10 cellular contexts compared by ENCODE assay signal in the genomic region with DNA sequence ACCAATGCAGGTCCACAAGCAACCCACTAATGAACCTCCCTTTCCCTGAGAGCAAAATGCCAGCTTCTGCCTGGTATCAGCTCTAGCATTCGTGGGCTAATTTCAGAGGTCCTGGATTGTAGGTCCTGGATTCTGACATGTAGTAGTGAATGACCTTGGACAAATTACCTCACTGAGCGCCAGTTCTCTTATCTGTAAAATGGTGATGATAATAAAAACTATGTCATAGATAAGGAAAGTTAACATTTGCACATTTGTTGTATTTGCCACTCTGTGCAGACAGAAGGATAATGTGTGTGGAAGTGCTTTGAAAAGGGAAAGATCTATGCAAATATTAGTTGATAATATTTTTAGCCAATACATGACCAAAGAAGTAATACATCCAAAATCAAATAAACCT. TPM values are rescaled to one million over a fixed set of nuclear protein-coding genes. Genes with fewer than 3 reads are reported as not detected.
DNase-seq lines count a peak whose midpoint lies in the region; ATAC-seq, FAIRE-seq and TF ChIP-seq lines count a peak whose summit lies in the region.
"Had no signal": no experiment of that assay in that cellular context is flagged by ENCODE, and none has a peak within 500 bp of the region (broad histone marks: within the 10 kb centered on the region; RNA-seq: fewer than 3 reads in every experiment).

No MANE protein-coding gene starts in this region.

- H3K36me3 Mint-ChIP-seq in activated CD4-positive, alpha-beta memory T cell treated with anti-CD3 and anti-CD28 coated beads for 36 hours = no peaks in the 10 kb centered on the region
- H3K36me3 Mint-ChIP-seq in osteocyte (ENCODE audit: unreplicated experiment) = no peaks in the 10 kb centered on the region

- H2AFZ ChIP-seq in keratinocyte (ENCODE audit: control insufficient read depth, low read length) = no peak overlapping the region

- H3K27me3 ChIP-seq in keratinocyte (ENCODE audit: control insufficient read depth, extremely low read depth, insufficient read depth, low read length) = no peaks in the 10 kb centered on the region

- CTCF ChIA-PET in activated CD4-positive, alpha-beta memory T cell treated with anti-CD3 and anti-CD28 coated beads for 36 hours (lab: Charles Lee) = no interaction called here

- no peaks in the 10 kb centered on the region for H3K36me3 ChIP-seq in keratinocyte (ENCODE audit: control insufficient read depth in 2 of 2, extremely low read depth in 1 of 2, insufficient read depth in 2 of 2, low read length in 2 of 2)

- DNase-seq in activated CD4-positive, alpha-beta memory T cell treated with anti-CD3 and anti-CD28 coated beads for 36 hours = no peak
- no peak for DNase-seq in keratinocyte (ENCODE audit: low read depth, low spot score)
- no peak for DNase-seq in osteocyte (ENCODE audit: extremely low spot score, unreplicated experiment)

- H3K27me3 Mint-ChIP-seq in activated CD4-positive, alpha-beta memory T cell treated with anti-CD3 and anti-CD28 coated beads for 36 hours = no peaks in the 10 kb centered on the region
- peaks cover 6% of the 10 kb centered on the region for H3K27me3 Mint-ChIP-seq in osteocyte (ENCODE audit: unreplicated experiment)

- intact Hi-C loops in activated CD4-positive, alpha-beta memory T cell treated with anti-CD3 and anti-CD28 coated beads for 36 hours (cut with micrococcal nuclease) = no loop called here

- peak overlapping the region; percentile 77 for H3K4me2 ChIP-seq in keratinocyte (ENCODE audit: control insufficient read depth, extremely low read depth, insufficient read depth, low read depth, low read length)

- peaks cover 62% of the 10 kb centered on the region for H3K4me1 Mint-ChIP-seq in activated CD4-positive, alpha-beta memory T cell treated with anti-CD3 and anti-CD28 coated beads for 36 hours (ENCODE audit: low read depth)
- peaks cover 28% of the 10 kb centered on the region for H3K4me1 Mint-ChIP-seq in osteocyte (ENCODE audit: unreplicated experiment)

- H3K4me3 ChIP-seq in GM08714 (ENCODE audit: low read length) = peak overlapping the region; percentile 81
- peak overlapping the region; percentile 45 to 62 (median 48) for H3K4me3 ChIP-seq in keratinocyte (ENCODE audit: control insufficient read depth in 2 of 3, extremely low read depth in 1 of 3, insufficient read depth in 2 of 3, low read depth in 1 of 3, low read length in 3 of 3)

- peaks cover 9% of the 10 kb centered on the region for H3K9me1 ChIP-seq in keratinocyte (ENCODE audit: control insufficient read depth, extremely low read depth, insufficient read depth, low read length)

- TF ChIP-seq CTCF in 22Rv1 (IDR thresholded peaks at IDR 0.05) (no peak), keratinocyte (optimal IDR thresholded peaks at IDR 0.05 in 1 of 3, IDR thresholded peaks at IDR 0.05 in 1 of 3, conservative IDR thresholded peaks at IDR 0.05 in 1 of 3; ENCODE audit: extremely low read depth in 1 of 3, insufficient read depth in 2 of 3, low read length in 3 of 3) (no peak), osteocyte (IDR thresholded peaks at IDR 0.05) (no peak)

- POLR2A ChIA-PET in activated CD4-positive, alpha-beta memory T cell treated with anti-CD3 and anti-CD28 coated beads for 36 hours (lab: Charles Lee) = interaction anchor here (2.2 kb wide), 1 partner anchor 10 kb away, joined by 7 read pairs; no protein-coding TSS in a partner anchor

- H3K27ac Mint-ChIP-seq in activated CD4-positive, alpha-beta memory T cell treated with anti-CD3 and anti-CD28 coated beads for 36 hours = no peak overlapping the region
- H3K27ac Mint-ChIP-seq in osteocyte (ENCODE audit: unreplicated experiment) = no peak overlapping the region

- H3K79me2 ChIP-seq in keratinocyte (ENCODE audit: control insufficient read depth, insufficient read depth, low read length) = peaks cover 2% of the 10 kb centered on the region

- no peaks in the 10 kb centered on the region for H3K9me3 Mint-ChIP-seq in activated CD4-positive, alpha-beta memory T cell treated with anti-CD3 and anti-CD28 coated beads for 36 hours
- H3K9me3 Mint-ChIP-seq in osteocyte (ENCODE audit: unreplicated experiment) = no peaks in the 10 kb centered on the region

- H3K4me1 ChIP-seq in keratinocyte (ENCODE audit: control insufficient read depth, extremely low read depth, insufficient read depth, low read length) = peaks cover 42% of the 10 kb centered on the region

- H3K4me3 Mint-ChIP-seq in activated CD4-positive, alpha-beta memory T cell treated with anti-CD3 and anti-CD28 coated beads for 36 hours = peak overlapping the region; percentile 53
- no peak overlapping the region for H3K4me3 Mint-ChIP-seq in osteocyte (ENCODE audit: unreplicated experiment)

- ATAC-seq in HG02610 (IDR thresholded peaks at IDR 0.05; ENCODE audit: unreplicated experiment) (no peak), HG03159 (IDR thresholded peaks at IDR 0.05; ENCODE audit: unreplicated experiment) (no peak), HG02571 (IDR thresholded peaks at IDR 0.05; ENCODE audit: unreplicated experiment) (no peak)

- peak overlapping the region; percentile 100 for H3K27ac ChIP-seq in 22Rv1
- H3K27ac ChIP-seq in keratinocyte (ENCODE audit: control insufficient read depth, insufficient read depth, low read length) = peak overlapping the region; percentile 95

- peak overlapping the region; percentile 81 for H3K9ac ChIP-seq in keratinocyte (ENCODE audit: control insufficient read depth, extremely low read depth, insufficient read depth, low read length)

- no peak for FAIRE-seq in keratinocyte (lab: Jason Lieb, UNC)
- FAIRE-seq: colon, D721Med had no signal

- dilution Hi-C loops in keratinocyte (cut with MboI; ENCODE audit: extremely low pct_ligation_motif_present, low sequenced_read_pairs) = no loop called here

- no peaks in the 10 kb centered on the region for H3K9me3 ChIP-seq in keratinocyte (ENCODE audit: control insufficient read depth, low read depth, low read length)

- no peaks in the 10 kb centered on the region for H4K20me1 ChIP-seq in keratinocyte (ENCODE audit: control insufficient read depth, extremely low read depth, insufficient read depth, low read length)

RNA-seq across cellular contexts. Expression of gene TET3, which starts 4.1 kb away (rescaled TPM):
- total RNA-seq in activated CD4-positive, alpha-beta memory T cell treated with anti-CD3 and anti-CD28 coated beads for 36 hours = 10 to 100 TPM; 10.5 to 11.8 TPM
- polyA plus RNA-seq in keratinocyte = 1.8 to 3.2 TPM (median 2.9 TPM) in 3 replicates
- 2.4 TPM for polyA plus RNA-seq in keratinocyte (2011; ENCODE audit: low read depth)
- 1.1 and 1.5 TPM in 2 replicates for polyA plus RNA-seq in keratinocyte (2011; cell fraction: cytosol; rRNA removed)
- 8.3 and 9.1 TPM in 2 replicates for polyA plus RNA-seq in keratinocyte (2011; cell fraction: nucleus; rRNA removed)
- 4.1 and 5.9 TPM in 2 replicates for polyA plus RNA-seq in keratinocyte (2012; ENCODE audit: low replicate concordance)
- polyA minus RNA-seq in keratinocyte = 3.2 to 15.1 TPM (median 5.7 TPM) in 3 replicates
- 2.5 TPM for polyA minus RNA-seq in keratinocyte (2011; cell fraction: cytosol; rRNA and poly(A)+ RNA removed)
- polyA minus RNA-seq in keratinocyte (2011; cell fraction: nucleus; rRNA and poly(A)+ RNA removed) = 8.2 and 13.5 TPM in 2 replicates
- 26.5 and 27.5 TPM in 2 replicates for total RNA-seq in osteocyte

RNA-seq across cellular contexts. Expression of gene DGUOK, which starts 53.9 kb away (rescaled TPM):
- total RNA-seq in activated CD4-positive, alpha-beta memory T cell treated with anti-CD3 and anti-CD28 coated beads for 36 hours = 100 to 1,000 TPM; 101 to 102 TPM
- 76.4 to 106 TPM (median 102 TPM) in 3 replicates for polyA plus RNA-seq in keratinocyte
- 12.3 TPM for polyA plus RNA-seq in keratinocyte (2011; ENCODE audit: low read depth)
- 98.1 and 132 TPM in 2 replicates for polyA plus RNA-seq in keratinocyte (2011; cell fraction: cytosol; rRNA removed)
- polyA plus RNA-seq in keratinocyte (2011; cell fraction: nucleus; rRNA removed) = 50.9 and 59.2 TPM in 2 replicates
- 75.0 and 100 TPM in 2 replicates for polyA plus RNA-seq in keratinocyte (2012; ENCODE audit: low replicate concordance)
- polyA minus RNA-seq in keratinocyte = 37.6 to 46.3 TPM (median 38.1 TPM) in 3 replicates
- polyA minus RNA-seq in keratinocyte (2011; cell fraction: cytosol; rRNA and poly(A)+ RNA removed) = 36.4 TPM
- polyA minus RNA-seq in keratinocyte (2011; cell fraction: nucleus; rRNA and poly(A)+ RNA removed) = 18.3 and 21.2 TPM in 2 replicates
- total RNA-seq in osteocyte = 63.9 and 64.8 TPM in 2 replicates
